ENCODE assay signal across 1 cellular context in genomic region chr15:44853304-44853950, GRCh38.
TF ChIP-seq lines count a peak whose summit lies in the region.

No MANE protein-coding gene starts in this region.

TF ChIP-seq in HepG2, 621 proteins besides CTCF, POLR2A, EP300 and RAD21 (continued from another document and continues in another):
- TF ChIP-seq FOXP4 (CRISPR knock-in tag; IDR thresholded peaks at IDR 0.05) (peak; percentile 75), GFI1 (CRISPR knock-in tag; IDR thresholded peaks at IDR 0.05; ENCODE audit: borderline replicate concordance) (peak; percentile 65; the same call in 1 of the 2 replicates), ZNF12 (CRISPR knock-in tag; IDR thresholded peaks at IDR 0.05) (peak; percentile 28; the same call in 1 of the 2 replicates), MXD4 (CRISPR knock-in tag; IDR thresholded peaks at IDR 0.05) (peak; percentile 31; the same call in 1 of the 2 replicates), ZNF574 (CRISPR knock-in tag; IDR thresholded peaks at IDR 0.05) (peak; percentile 95), AHDC1 (CRISPR knock-in tag; IDR thresholded peaks at IDR 0.05; ENCODE audit: borderline replicate concordance) (peak; percentile 51; the same call in 1 of the 2 replicates), ZNF609 (CRISPR knock-in tag; IDR thresholded peaks at IDR 0.05; ENCODE audit: borderline replicate concordance) (peak; percentile 33; the same call in 1 of the 2 replicates), ZBTB25 (CRISPR knock-in tag; IDR thresholded peaks at IDR 0.05) (0 out of 2 replicates have a peak, but pooled peaks have one; percentile 28), CBX1 (IDR thresholded peaks at IDR 0.05; ENCODE audit: low read depth) (peak; percentile 66), NR2F1 (CRISPR knock-in tag; IDR thresholded peaks at IDR 0.05) (0 out of 4 replicates have a peak, but pooled peaks of 1 of the 2 experiments have one; percentile 14), PAXIP1 (CRISPR knock-in tag; conservative IDR thresholded peaks at IDR 0.05) (peak; percentile 53), BHLHE40 (IDR thresholded peaks at IDR 0.05; ENCODE audit: low read length) (peak; percentile 51; the same call in 1 of the 2 replicates), ZNF441 (CRISPR knock-in tag; IDR thresholded peaks at IDR 0.05; ENCODE audit: borderline replicate concordance) (peak; percentile 71; the same call in 1 of the 2 replicates), HDAC2 (CRISPR knock-in tag; IDR thresholded peaks at IDR 0.05) (peak; percentile 24; the same call in 1 of the 2 replicates), ZFX (CRISPR knock-in tag; IDR thresholded peaks at IDR 0.05; ENCODE audit: low read depth) (peak; percentile 75), PITX1 (CRISPR knock-in tag; IDR thresholded peaks at IDR 0.05) (peak; percentile 76), HBP1 (CRISPR knock-in tag; IDR thresholded peaks at IDR 0.05; ENCODE audit: low read depth) (0 out of 2 replicates have a peak, but pooled peaks have one; percentile 30), SSRP1 (CRISPR knock-in tag; IDR thresholded peaks at IDR 0.05) (peak; percentile 81; the same call in 1 of the 2 replicates), ARID3A (IDR thresholded peaks at IDR 0.05; ENCODE audit: low read depth, low read length) (0 out of 2 replicates have a peak, but pooled peaks have one; percentile 42), POGZ (CRISPR knock-in tag; IDR thresholded peaks at IDR 0.05) (peak; percentile 46; the same call in 1 of the 2 replicates), SAP130 (CRISPR knock-in tag; IDR thresholded peaks at IDR 0.05; ENCODE audit: low read depth) (peak; percentile 59), MAX (IDR thresholded peaks at IDR 0.05) (peak; percentile 20; the same call in 1 of the 2 replicates), FOXO1 (CRISPR knock-in tag; IDR thresholded peaks at IDR 0.05) (peak; percentile 41; the same call in 1 of the 2 replicates), ZFY (CRISPR knock-in tag; IDR thresholded peaks at IDR 0.05) (peak; percentile 68), ZMYM3 (CRISPR knock-in tag; IDR thresholded peaks at IDR 0.05) (peak; percentile 57; the same call in 1 of the 2 replicates), TBX2 (CRISPR knock-in tag; IDR thresholded peaks at IDR 0.05; ENCODE audit: borderline replicate concordance) (peak; percentile 58; the same call in 1 of the 2 replicates), ZMYM4 (CRISPR knock-in tag; IDR thresholded peaks at IDR 0.05) (peak; percentile 87), BCL6 (CRISPR knock-in tag; IDR thresholded peaks at IDR 0.05) (peak; percentile 71), SALL1 (CRISPR knock-in tag; IDR thresholded peaks at IDR 0.05) (peak; percentile 67)
